In genomic region chr12:49529409-49529808, GRCh38 we compare ENCODE assay signal across 11 cellular contexts.
"Had no signal": no experiment of that assay in that cellular context is flagged by ENCODE, and none has a peak within 500 bp of the region (broad histone marks: within the 10 kb centered on the region; RNA-seq: fewer than 3 reads in every experiment).

No MANE protein-coding gene starts in this region.

- ATAC-seq: effector memory CD8-positive, alpha-beta T cell; gastrocnemius medialis; heart right ventricle; mucosa of descending colon; naive thymus-derived CD8-positive, alpha-beta T cell had no signal

- DNase-seq: activated B cell treated with CpG ODN at 0.5 μM for 24 hours; activated CD4-positive, alpha-beta T cell treated with anti-CD3 and anti-CD28 coated beads, Interleukin-2, amount 10 ng/mL, durations not matched to agents 24 days and 14 days; activated CD8-positive, alpha-beta memory T cell treated with anti-CD3 and anti-CD28 coated beads for 24 hours; caudate nucleus; effector memory CD8-positive, alpha-beta T cell; gastrocnemius medialis; heart right ventricle; mammary epithelial cell; mucosa of descending colon; naive thymus-derived CD8-positive, alpha-beta T cell; posterior cingulate gyrus had no signal
